33 cellular contexts compared by ENCODE assay signal in the genomic region with DNA sequence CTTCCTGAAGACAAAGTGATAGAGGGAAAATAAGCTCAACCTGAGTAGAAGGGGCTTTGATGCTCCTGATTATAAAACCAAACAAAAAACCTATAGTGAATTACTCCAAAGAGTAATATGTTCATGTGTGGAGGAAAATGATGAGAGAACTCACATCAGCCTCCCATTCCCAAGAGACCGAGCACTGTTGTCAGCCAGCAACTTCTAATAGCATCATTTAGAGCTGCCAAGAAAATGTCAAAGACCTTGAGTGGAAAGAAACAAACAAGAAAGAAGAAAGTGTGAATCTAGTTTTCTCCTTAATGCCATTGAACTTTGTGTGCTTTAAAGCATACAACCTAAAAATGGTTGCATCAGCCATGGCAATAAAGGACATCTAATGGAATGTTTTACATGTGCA.
"Had no signal": no experiment of that assay in that cellular context is flagged by ENCODE, and none has a peak within 500 bp of the region (broad histone marks: within the 10 kb centered on the region; RNA-seq: fewer than 3 reads in every experiment).

No MANE protein-coding gene starts in this region.

- H3K36me3 Mint-ChIP-seq: activated CD4-positive, alpha-beta memory T cell treated with anti-CD3 and anti-CD28 coated beads for 36 hours; activated CD8-positive, alpha-beta memory T cell treated with anti-CD3 and anti-CD28 coated beads, Interleukin-2, amount 10 ng/mL, durations not matched to agents 7 days and 5 days; activated naive CD4-positive, alpha-beta T cell treated with anti-CD3 and anti-CD28 coated beads, Interleukin-2, amount 10 ng/mL, durations not matched to agents 7 days and 5 days; activated naive CD4-positive, alpha-beta T cell treated with anti-CD3 and anti-CD28 coated beads, Interleukin-2, amount 50 U/mL, for 72 hours; activated naive CD8-positive, alpha-beta T cell treated with anti-CD3 and anti-CD28 coated beads, Interleukin-2, amount 10 ng/mL, durations not matched to agents 7 days and 5 days; T-cell had no signal

- H3K27ac Mint-ChIP-seq: activated B cell treated with CpG ODN at 0.5 μM for 24 hours; activated CD4-positive, alpha-beta memory T cell treated with anti-CD3 and anti-CD28 coated beads for 36 hours; activated CD4-positive, alpha-beta T cell treated with anti-CD3 and anti-CD28 coated beads, Interleukin-2, amount 10 ng/mL, durations not matched to agents 24 days and 14 days; activated CD8-positive, alpha-beta memory T cell treated with anti-CD3 and anti-CD28 coated beads, Interleukin-2, amount 10 ng/mL, durations not matched to agents 7 days and 5 days; activated CD8-positive, alpha-beta T cell treated with anti-CD3 and anti-CD28 coated beads, Interleukin-2, amount 10 ng/mL, durations not matched to agents 7 days and 5 days; activated naive CD4-positive, alpha-beta T cell treated with anti-CD3 and anti-CD28 coated beads, Interleukin-2, amount 10 ng/mL, durations not matched to agents 7 days and 5 days; activated naive CD4-positive, alpha-beta T cell treated with anti-CD3 and anti-CD28 coated beads, Interleukin-2, amount 50 U/mL, for 72 hours; activated naive CD8-positive, alpha-beta T cell treated with anti-CD3 and anti-CD28 coated beads, Interleukin-2, amount 10 ng/mL, durations not matched to agents 7 days and 5 days; activated T-cell treated with anti-CD3 and anti-CD28 coated beads, Interleukin-2, amount 50 U/mL, for 24 hours; activated T-cell treated with anti-CD3 and anti-CD28 coated beads, Interleukin-2, amount 50 U/mL, for 72 hours; dendritic cell treated with granulocyte-macrophage colony-stimulating factor and Interleukin-4, amounts not matched to agents 40 ng/mL and 50 ng/mL, for 4 days; endodermal cell; T-cell; T-helper 1 cell treated with Interleukin-12 subunit alpha and Interleukin-12 subunit beta and Interleukin-4 antibody, amounts not matched to agents 30 μg/mL and 1 μg/mL, for 36 hours had no signal

- ATAC-seq: activated CD4-positive, CD25-positive, alpha-beta regulatory T cell treated with anti-CD3 and anti-CD28 coated beads, Interleukin-2, amount 50 U/mL, for 24 hours; activated CD8-positive, alpha-beta memory T cell treated with anti-CD3 and anti-CD28 coated beads, Interleukin-2, amount 10 ng/mL, durations not matched to agents 7 days and 5 days; activated CD8-positive, alpha-beta T cell treated with anti-CD3 and anti-CD28 coated beads, Interleukin-2, amount 10 ng/mL, durations not matched to agents 7 days and 5 days; activated naive CD4-positive, alpha-beta T cell treated with anti-CD3 and anti-CD28 coated beads, Interleukin-2, amount 50 U/mL, for 72 hours; activated T-cell treated with anti-CD3 and anti-CD28 coated beads, Interleukin-2, amount 50 U/mL, for 72 hours; esophagus mucosa; heart left ventricle; T-cell had no signal

- H3K4me3 ChIP-seq: ascending aorta, coronary artery, dorsolateral prefrontal cortex, heart left ventricle had no signal

- H3K27me3 Mint-ChIP-seq: activated B cell treated with CpG ODN at 0.5 μM for 24 hours; activated CD4-positive, alpha-beta memory T cell treated with anti-CD3 and anti-CD28 coated beads for 36 hours; activated CD4-positive, alpha-beta T cell treated with anti-CD3 and anti-CD28 coated beads, Interleukin-2, amount 10 ng/mL, durations not matched to agents 24 days and 14 days; activated CD8-positive, alpha-beta memory T cell treated with anti-CD3 and anti-CD28 coated beads, Interleukin-2, amount 10 ng/mL, durations not matched to agents 7 days and 5 days; activated naive CD4-positive, alpha-beta T cell treated with anti-CD3 and anti-CD28 coated beads, Interleukin-2, amount 10 ng/mL, durations not matched to agents 7 days and 5 days; activated naive CD8-positive, alpha-beta T cell treated with anti-CD3 and anti-CD28 coated beads, Interleukin-2, amount 10 ng/mL, durations not matched to agents 7 days and 5 days; activated T-cell treated with anti-CD3 and anti-CD28 coated beads, Interleukin-2, amount 50 U/mL, for 24 hours; central memory CD8-positive, alpha-beta T cell; dendritic cell treated with granulocyte-macrophage colony-stimulating factor and Interleukin-4, amounts not matched to agents 40 ng/mL and 50 ng/mL, for 4 days; T-cell had no signal

- FAIRE-seq: bronchial epithelial cell, frontal cortex had no signal

- H3K9me3 ChIP-seq: ascending aorta, heart left ventricle had no signal

- H3K27me3 ChIP-seq: ascending aorta, brain microvascular endothelial cell, heart left ventricle had no signal

- H3K36me3 ChIP-seq: ascending aorta, brain microvascular endothelial cell, heart left ventricle, WERI-Rb-1 had no signal

- DNase-seq: activated B cell treated with CpG ODN at 0.5 μM for 24 hours; activated CD4-positive, alpha-beta memory T cell treated with anti-CD3 and anti-CD28 coated beads for 36 hours; activated CD4-positive, alpha-beta T cell treated with anti-CD3 and anti-CD28 coated beads, Interleukin-2, amount 10 ng/mL, durations not matched to agents 24 days and 14 days; activated CD8-positive, alpha-beta memory T cell treated with anti-CD3 and anti-CD28 coated beads, Interleukin-2, amount 10 ng/mL, durations not matched to agents 7 days and 5 days; activated CD8-positive, alpha-beta memory T cell treated with anti-CD3 and anti-CD28 coated beads, Interleukin-2, amount 50 U/mL, for 48 hours; activated CD8-positive, alpha-beta T cell treated with anti-CD3 and anti-CD28 coated beads, Interleukin-2, amount 10 ng/mL, durations not matched to agents 7 days and 5 days; activated gamma-delta T cell; activated naive CD4-positive, alpha-beta T cell; activated naive CD4-positive, alpha-beta T cell treated with anti-CD3 and anti-CD28 coated beads, Interleukin-2, amount 10 ng/mL, durations not matched to agents 7 days and 5 days; activated naive CD8-positive, alpha-beta T cell treated with anti-CD3 and anti-CD28 coated beads, Interleukin-2, amount 10 ng/mL, durations not matched to agents 7 days and 5 days; activated T-cell treated with anti-CD3 and anti-CD28 coated beads for 4 hours; activated T-cell treated with anti-CD3 and anti-CD28 coated beads, Interleukin-2, amount 50 U/mL, for 24 hours; activated T-cell treated with anti-CD3 and anti-CD28 coated beads, Interleukin-2, amount 50 U/mL, for 72 hours; brain microvascular endothelial cell; dorsolateral prefrontal cortex; effector memory CD4-positive, alpha-beta T cell; endodermal cell; foreskin fibroblast; glutamatergic neuron; heart left ventricle; T-cell; T1000; WERI-Rb-1 had no signal

- H3K4me3 Mint-ChIP-seq: activated B cell treated with CpG ODN at 0.5 μM for 24 hours; activated CD4-positive, alpha-beta memory T cell treated with anti-CD3 and anti-CD28 coated beads for 36 hours; activated CD4-positive, alpha-beta T cell treated with anti-CD3 and anti-CD28 coated beads, Interleukin-2, amount 10 ng/mL, durations not matched to agents 24 days and 14 days; activated CD8-positive, alpha-beta memory T cell treated with anti-CD3 and anti-CD28 coated beads, Interleukin-2, amount 10 ng/mL, durations not matched to agents 7 days and 5 days; activated CD8-positive, alpha-beta T cell treated with anti-CD3 and anti-CD28 coated beads, Interleukin-2, amount 10 ng/mL, durations not matched to agents 7 days and 5 days; activated naive CD4-positive, alpha-beta T cell treated with anti-CD3 and anti-CD28 coated beads, Interleukin-2, amount 10 ng/mL, durations not matched to agents 7 days and 5 days; activated naive CD8-positive, alpha-beta T cell treated with anti-CD3 and anti-CD28 coated beads, Interleukin-2, amount 10 ng/mL, durations not matched to agents 7 days and 5 days; activated T-cell treated with anti-CD3 and anti-CD28 coated beads, Interleukin-2, amount 50 U/mL, for 24 hours; activated T-cell treated with anti-CD3 and anti-CD28 coated beads, Interleukin-2, amount 50 U/mL, for 72 hours; central memory CD8-positive, alpha-beta T cell; dendritic cell treated with granulocyte-macrophage colony-stimulating factor and Interleukin-4, amounts not matched to agents 40 ng/mL and 50 ng/mL, for 4 days; endodermal cell; T-cell; T-helper 1 cell treated with Interleukin-12 subunit alpha and Interleukin-12 subunit beta and Interleukin-4 antibody, amounts not matched to agents 30 μg/mL and 1 μg/mL, for 36 hours had no signal

- H3K4me1 Mint-ChIP-seq: activated B cell treated with CpG ODN at 0.5 μM for 24 hours; activated CD4-positive, alpha-beta T cell treated with anti-CD3 and anti-CD28 coated beads, Interleukin-2, amount 10 ng/mL, durations not matched to agents 24 days and 14 days; activated CD8-positive, alpha-beta memory T cell treated with anti-CD3 and anti-CD28 coated beads, Interleukin-2, amount 10 ng/mL, durations not matched to agents 7 days and 5 days; activated naive CD4-positive, alpha-beta T cell treated with anti-CD3 and anti-CD28 coated beads, Interleukin-2, amount 10 ng/mL, durations not matched to agents 7 days and 5 days; activated naive CD8-positive, alpha-beta T cell treated with anti-CD3 and anti-CD28 coated beads, Interleukin-2, amount 10 ng/mL, durations not matched to agents 7 days and 5 days; central memory CD8-positive, alpha-beta T cell; endodermal cell; T-cell had no signal

- H3K27ac ChIP-seq: ascending aorta, brain microvascular endothelial cell, coronary artery, dorsolateral prefrontal cortex, heart left ventricle, WERI-Rb-1 had no signal

- H3K4me1 ChIP-seq: ascending aorta, heart left ventricle had no signal
